ENCODE assay signal across 10 cellular contexts in the genomic region with DNA sequence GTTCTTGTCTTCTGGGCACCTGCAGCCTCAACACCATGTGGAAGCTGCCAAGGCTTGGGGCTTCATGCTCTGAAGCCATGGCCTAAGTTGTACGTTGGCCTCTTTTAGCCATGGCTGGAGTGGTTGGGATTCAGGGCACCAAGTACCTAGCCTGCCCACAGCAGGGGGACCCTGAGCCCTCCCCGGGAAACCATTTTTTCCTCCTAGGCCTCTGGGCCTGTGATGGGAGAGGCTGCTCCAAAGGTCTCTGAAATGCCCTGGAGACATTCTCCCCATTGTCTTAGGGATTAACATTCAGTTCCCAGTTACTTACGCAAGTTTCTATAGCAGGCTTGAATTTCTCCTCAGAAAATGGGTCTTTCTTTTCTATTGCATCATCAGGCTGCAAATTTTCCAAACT.
"Had no signal": no experiment of that assay in that cellular context is flagged by ENCODE, and none has a peak within 500 bp of the region (broad histone marks: within the 10 kb centered on the region; RNA-seq: fewer than 3 reads in every experiment).

No MANE protein-coding gene starts in this region.

- H3K36me3 ChIP-seq: HAP-1 had no signal

- H3K4me1 Mint-ChIP-seq: GM23338, H9 had no signal

- H3K27ac Mint-ChIP-seq: GM23338, H9, HFFc6 had no signal

- FAIRE-seq: H54 had no signal

- H3K4me3 Mint-ChIP-seq: GM23338, H9, HFFc6 had no signal

- DNase-seq: GM23248, GOT3, H7, H9, HCEC 1CT, HFFc6 had no signal

- H3K9me3 ChIP-seq: HAP-1 had no signal

- H2AFZ ChIP-seq: GM23248, GM23338 had no signal

- ATAC-seq: GM23338, HCT116 had no signal

- H3K9ac ChIP-seq: GM23248 had no signal

- H3K4me2 ChIP-seq: GM23338 had no signal

- H3K4me3 ChIP-seq: GM23248, GM23338, HAP-1 had no signal

- H3K4me1 ChIP-seq: HAP-1 had no signal

- H3K27ac ChIP-seq: GM23248 had no signal
